ENCODE assay signal across 20 cellular contexts in genomic region chr1:172138636-172139035, GRCh38.
DNase-seq lines count a peak whose midpoint lies in the region; ATAC-seq and TF ChIP-seq lines count a peak whose summit lies in the region.
"Had no signal": no experiment of that assay in that cellular context is flagged by ENCODE, and none has a peak within 500 bp of the region (broad histone marks: within the 10 kb centered on the region; RNA-seq: fewer than 3 reads in every experiment).

No MANE protein-coding gene starts in this region.

- ATAC-seq in left ventricle myocardium superior (peak; percentile 10), Right ventricle myocardium inferior (no peak)
- ATAC-seq: activated naive CD4-positive, alpha-beta T cell treated with anti-CD3 and anti-CD28 coated beads, Interleukin-2, amount 50 U/mL, for 72 hours had no signal

- H3K27me3 Mint-ChIP-seq in osteocyte (ENCODE audit: unreplicated experiment) (no peaks in the 10 kb centered on the region), HFFc6 (ENCODE audit: insufficient read depth) (no peaks in the 10 kb centered on the region; the same call in 1 of the 2 replicates)
- H3K27me3 Mint-ChIP-seq: CD4-positive, CD25-positive, alpha-beta regulatory T cell had no signal

- in situ Hi-C loops in ACHN (cut with HindIII; ENCODE audit: low pct_ligation_motif_present, low pct_unique_long_range_greater_than_20kb, low sequenced_read_pairs) = no loop called here

- peaks cover 61% of the 10 kb centered on the region for H3K4me1 Mint-ChIP-seq in osteocyte (ENCODE audit: unreplicated experiment)
- H3K4me1 Mint-ChIP-seq in HFFc6 (ENCODE audit: low read depth) = peaks cover 84% of the 10 kb centered on the region

- intact Hi-C loops in left ventricle myocardium superior (cut with micrococcal nuclease) = loop anchor here (10.0 kb wide), 1 partner anchor 266 kb away; no protein-coding TSS in a partner anchor
- intact Hi-C loops in Right ventricle myocardium inferior (cut with DNase I) = no loop called here

- H3K4me3 Mint-ChIP-seq in osteocyte (ENCODE audit: unreplicated experiment) = peak overlapping the region; percentile 97
- H3K4me3 Mint-ChIP-seq in HFFc6 = no peak overlapping the region
- H3K4me3 Mint-ChIP-seq: CD4-positive, CD25-positive, alpha-beta regulatory T cell; nephron progenitor cell had no signal

- TF ChIP-seq CTCF in epithelial cell of esophagus (IDR thresholded peaks at IDR 0.05; ENCODE audit: insufficient read depth, low read depth, low read length, missing control alignments) (no peak), osteocyte (IDR thresholded peaks at IDR 0.05) (no peak), HFFc6 (IDR thresholded peaks at IDR 0.05) (no peak)

- H3K36me3 Mint-ChIP-seq in osteocyte (ENCODE audit: unreplicated experiment) (peaks cover 53% of the 10 kb centered on the region), HFFc6 (ENCODE audit: low read depth) (peaks cover 33% of the 10 kb centered on the region)
- H3K36me3 Mint-ChIP-seq: activated naive CD4-positive, alpha-beta T cell treated with anti-CD3 and anti-CD28 coated beads, Interleukin-2, amount 50 U/mL, for 72 hours; CD4-positive, CD25-positive, alpha-beta regulatory T cell had no signal

- H3K9me3 Mint-ChIP-seq in osteocyte (ENCODE audit: unreplicated experiment) (peaks cover 3% of the 10 kb centered on the region), HFFc6 (no peaks in the 10 kb centered on the region)
- H3K9me3 Mint-ChIP-seq: activated naive CD4-positive, alpha-beta T cell treated with anti-CD3 and anti-CD28 coated beads, Interleukin-2, amount 50 U/mL, for 72 hours; nephron progenitor cell had no signal

- H3K4me3 ChIP-seq in epithelial cell of esophagus (ENCODE audit: low read length) = no peak overlapping the region
- H3K4me3 ChIP-seq: thyroid gland had no signal

- peak overlapping the region; percentile 99 for H3K27ac Mint-ChIP-seq in osteocyte (ENCODE audit: unreplicated experiment)
- no peak overlapping the region; the same call in 1 of the 2 replicates for H3K27ac Mint-ChIP-seq in HFFc6
- H3K27ac Mint-ChIP-seq: activated naive CD4-positive, alpha-beta T cell treated with anti-CD3 and anti-CD28 coated beads, Interleukin-2, amount 50 U/mL, for 72 hours; CD4-positive, CD25-positive, alpha-beta regulatory T cell; nephron progenitor cell had no signal

- DNase-seq in left ventricle myocardium superior (no peak), Right ventricle myocardium inferior (ENCODE audit: missing footprints) (no peak), epithelial cell of esophagus (ENCODE audit: low read depth) (peak; percentile 93), osteocyte (ENCODE audit: extremely low spot score, unreplicated experiment) (no peak), NCI-H146 (lab: John Stamatoyannopoulos, UW) (no peak), ACHN (no peak), HFFc6 (no peak)
- no peak for DNase-seq in activated CD4-positive, CD25-positive, alpha-beta regulatory T cell (lab: John Stamatoyannopoulos, UW)
- DNase-seq: activated CD4-positive, alpha-beta T cell treated with anti-CD3 and anti-CD28 coated beads, Interleukin-2, amount 50 U/mL, for 48 hours; activated T-cell treated with anti-CD3 and anti-CD28 coated beads, Interleukin-2, amount 50 U/mL, for 1 hour; brain microvascular endothelial cell; CD4-positive, CD25-positive, alpha-beta regulatory T cell; dermis blood vessel endothelial cell; erythroblast; mesendoderm; NCI-H82; nephron progenitor cell; stimulated activated CD4-positive, alpha-beta T cell treated with anti-CD3 and anti-CD28 coated beads, Interleukin-12 subunit alpha, Interleukin-12 subunit beta, amount 100 ng/mL, for 4 hours had no signal
